In the genomic region with DNA sequence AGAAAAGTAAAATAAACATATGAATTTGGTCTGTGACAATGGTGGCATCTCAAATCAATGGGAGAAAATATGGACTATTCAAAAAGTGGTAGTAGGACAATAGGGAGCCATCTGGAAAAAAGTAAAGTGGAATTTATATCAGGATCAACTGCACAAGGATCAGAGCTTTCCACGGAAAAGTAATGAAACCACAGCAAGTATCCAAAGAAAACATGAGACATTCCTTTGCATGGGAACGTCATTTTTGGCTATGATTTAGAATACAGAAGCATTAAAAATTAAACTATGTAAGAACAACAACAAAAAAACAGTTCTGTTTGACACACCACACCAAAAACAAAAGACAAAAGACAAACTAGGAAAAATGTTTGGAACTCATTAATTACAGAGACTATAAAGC, we compare ENCODE assay signal across 20 cellular contexts. TPM values are rescaled to one million over a fixed set of nuclear protein-coding genes. Genes with fewer than 3 reads are reported as not detected.
A peak's percentile ranks its signal among the peaks of the same experiment; 100 is the strongest.
DNase-seq lines count a peak whose midpoint lies in the region; ATAC-seq and TF ChIP-seq lines count a peak whose summit lies in the region.
"Had no signal": no experiment of that assay in that cellular context is flagged by ENCODE, and none has a peak within 500 bp of the region (broad histone marks: within the 10 kb centered on the region; RNA-seq: fewer than 3 reads in every experiment).

No MANE protein-coding gene starts in this region.

- intact Hi-C loops in activated CD4-positive, alpha-beta T cell treated with anti-CD3 and anti-CD28 coated beads, Interleukin-2, amount 10 ng/mL, durations not matched to agents 24 days and 14 days (cut with micrococcal nuclease), result no loop called here
- intact Hi-C loops in gastrocnemius medialis (cut with DNase I; ENCODE audit: low total_unique reads), result no loop called here

- H3K36me3 Mint-ChIP-seq in activated naive CD4-positive, alpha-beta T cell treated with anti-CD3 and anti-CD28 coated beads, Interleukin-2, amount 10 ng/mL, durations not matched to agents 7 days and 5 days, result peaks cover 69% of the 10 kb centered on the region
- peaks cover 59% of the 10 kb centered on the region for H3K36me3 Mint-ChIP-seq in central memory CD8-positive, alpha-beta T cell (ENCODE audit: insufficient read depth)
- H3K36me3 Mint-ChIP-seq in naive thymus-derived CD8-positive, alpha-beta T cell, result peaks cover under 1 to 97% (median 23%) of the 10 kb centered on the region in 3 donors
- H3K36me3 Mint-ChIP-seq in progenitor cell of endocrine pancreas (ENCODE audit: insufficient read depth), result peaks cover 28% of the 10 kb centered on the region
- peaks cover 54% of the 10 kb centered on the region for H3K36me3 Mint-ChIP-seq in activated CD4-positive, alpha-beta T cell treated with anti-CD3 and anti-CD28 coated beads, Interleukin-2, amount 10 ng/mL, durations not matched to agents 24 days and 14 days (ENCODE audit: low read depth)

- peak overlapping the region; percentile 59 for H3K27ac Mint-ChIP-seq in activated naive CD4-positive, alpha-beta T cell treated with anti-CD3 and anti-CD28 coated beads, Interleukin-2, amount 10 ng/mL, durations not matched to agents 7 days and 5 days
- H3K27ac Mint-ChIP-seq in central memory CD8-positive, alpha-beta T cell (ENCODE audit: low read depth), result peak overlapping the region; percentile 52
- peak overlapping the region; percentile 29 to 77 (median 54) for H3K27ac Mint-ChIP-seq in naive thymus-derived CD8-positive, alpha-beta T cell
- no peak overlapping the region for H3K27ac Mint-ChIP-seq in progenitor cell of endocrine pancreas
- H3K27ac Mint-ChIP-seq in activated CD4-positive, alpha-beta T cell treated with anti-CD3 and anti-CD28 coated beads, Interleukin-2, amount 10 ng/mL, durations not matched to agents 24 days and 14 days, result no peak overlapping the region

- peaks cover 3 to 72% of the 10 kb centered on the region in 2 donors for H3K36me3 ChIP-seq in gastrocnemius medialis

- H3K27me3 Mint-ChIP-seq in activated naive CD4-positive, alpha-beta T cell treated with anti-CD3 and anti-CD28 coated beads, Interleukin-2, amount 10 ng/mL, durations not matched to agents 7 days and 5 days, result no peaks in the 10 kb centered on the region
- H3K27me3 Mint-ChIP-seq in central memory CD8-positive, alpha-beta T cell, result no peaks in the 10 kb centered on the region
- H3K27me3 Mint-ChIP-seq in naive thymus-derived CD8-positive, alpha-beta T cell, result no peaks in the 10 kb centered on the region
- H3K27me3 Mint-ChIP-seq in progenitor cell of endocrine pancreas, result no peaks in the 10 kb centered on the region
- no peaks in the 10 kb centered on the region for H3K27me3 Mint-ChIP-seq in activated CD4-positive, alpha-beta T cell treated with anti-CD3 and anti-CD28 coated beads, Interleukin-2, amount 10 ng/mL, durations not matched to agents 24 days and 14 days

- no peaks in the 10 kb centered on the region for H3K4me1 Mint-ChIP-seq in activated naive CD4-positive, alpha-beta T cell treated with anti-CD3 and anti-CD28 coated beads, Interleukin-2, amount 10 ng/mL, durations not matched to agents 7 days and 5 days
- peaks cover 51% of the 10 kb centered on the region for H3K4me1 Mint-ChIP-seq in central memory CD8-positive, alpha-beta T cell
- H3K4me1 Mint-ChIP-seq in naive thymus-derived CD8-positive, alpha-beta T cell, result peaks cover 24 to 72% (median 70%) of the 10 kb centered on the region in 4 donors
- H3K4me1 Mint-ChIP-seq in progenitor cell of endocrine pancreas (ENCODE audit: low read depth), result no peaks in the 10 kb centered on the region
- peaks cover under 1% of the 10 kb centered on the region for H3K4me1 Mint-ChIP-seq in activated CD4-positive, alpha-beta T cell treated with anti-CD3 and anti-CD28 coated beads, Interleukin-2, amount 10 ng/mL, durations not matched to agents 24 days and 14 days

- H3K4me1 ChIP-seq in gastrocnemius medialis, result no peaks in the 10 kb centered on the region
- H3K4me1 ChIP-seq: foreskin keratinocyte had no signal

- DNase-seq in activated naive CD4-positive, alpha-beta T cell treated with anti-CD3 and anti-CD28 coated beads, Interleukin-2, amount 10 ng/mL, durations not matched to agents 7 days and 5 days, result no peak
- no peak for DNase-seq in activated naive CD4-positive, alpha-beta T cell treated with anti-CD3 and anti-CD28 coated beads, Interleukin-2, amount 50 U/mL, for 16 hours
- DNase-seq in central memory CD8-positive, alpha-beta T cell (ENCODE audit: low spot score in 2 of 2), result no peak
- no peak for DNase-seq in naive thymus-derived CD8-positive, alpha-beta T cell
- no peak for DNase-seq in progenitor cell of endocrine pancreas (ENCODE audit: low spot score, unreplicated experiment)
- DNase-seq in activated CD4-positive, alpha-beta T cell treated with anti-CD3 and anti-CD28 coated beads, Interleukin-2, amount 10 ng/mL, durations not matched to agents 24 days and 14 days, result no peak
- no peak for DNase-seq in gastrocnemius medialis
- DNase-seq in DMS153 (lab: John Stamatoyannopoulos, UW), result no peak
- DNase-seq: activated effector memory CD4-positive, alpha-beta T cell treated with anti-CD3 and anti-CD28 coated beads, Interleukin-2, amount 50 U/mL, for 16 hours; DMS53; foreskin keratinocyte; H7; hippocampal formation; KBM-7; mucosa of descending colon; NCI-H1694 treated with DMSO at 0.1 percent for 48 hours; stimulated activated CD4-positive, alpha-beta T cell treated with anti-CD3 and anti-CD28 coated beads, Interleukin-4, amount 100 ng/mL, for 24 hours had no signal

- no peaks in the 10 kb centered on the region for H3K27me3 ChIP-seq in gastrocnemius medialis
- H3K27me3 ChIP-seq: foreskin keratinocyte had no signal

- H3K9me3 ChIP-seq in gastrocnemius medialis, result no peaks in the 10 kb centered on the region
- H3K9me3 ChIP-seq: mucosa of descending colon had no signal

- POLR2A ChIA-PET in naive thymus-derived CD8-positive, alpha-beta T cell (lab: Charles Lee), result interaction anchor here (0.6 kb wide), 2 partner anchors 9 to 653 kb away, joined by 3 to 5 read pairs; no protein-coding TSS in a partner anchor

- TF ChIP-seq POLR2A in gastrocnemius medialis (IDR thresholded peaks at IDR 0.05), result no peak

- no peak overlapping the region for H3K27ac ChIP-seq in gastrocnemius medialis
- H3K27ac ChIP-seq: C4-2B, foreskin keratinocyte had no signal

- H3K4me3 Mint-ChIP-seq in activated naive CD4-positive, alpha-beta T cell treated with anti-CD3 and anti-CD28 coated beads, Interleukin-2, amount 10 ng/mL, durations not matched to agents 7 days and 5 days, result no peak overlapping the region
- no peak overlapping the region for H3K4me3 Mint-ChIP-seq in central memory CD8-positive, alpha-beta T cell
- H3K4me3 Mint-ChIP-seq in naive thymus-derived CD8-positive, alpha-beta T cell, result peak overlapping the region in 1 of 10 donors; percentile 6
- no peak overlapping the region for H3K4me3 Mint-ChIP-seq in progenitor cell of endocrine pancreas (ENCODE audit: low read depth)
- no peak overlapping the region for H3K4me3 Mint-ChIP-seq in activated CD4-positive, alpha-beta T cell treated with anti-CD3 and anti-CD28 coated beads, Interleukin-2, amount 10 ng/mL, durations not matched to agents 24 days and 14 days

- TF ChIP-seq CTCF in progenitor cell of endocrine pancreas (IDR thresholded peaks at IDR 0.05; ENCODE audit: unreplicated experiment) (no peak), gastrocnemius medialis (IDR thresholded peaks at IDR 0.05 in 4 of 5, conservative IDR thresholded peaks at IDR 0.05 in 1 of 5) (no peak)

- no peak overlapping the region for H3K4me3 ChIP-seq in gastrocnemius medialis
- H3K4me3 ChIP-seq: mucosa of descending colon had no signal

- ATAC-seq in central memory CD8-positive, alpha-beta T cell (replicated peaks; ENCODE audit: extremely low read depth, poor library complexity, severe bottlenecking), result no peak
- no peak for ATAC-seq in naive thymus-derived CD8-positive, alpha-beta T cell
- ATAC-seq in gastrocnemius medialis, result no peak
- ATAC-seq: activated CD4-positive, CD25-positive, alpha-beta regulatory T cell treated with anti-CD3 and anti-CD28 coated beads, Interleukin-2, amount 50 U/mL, for 24 hours; foreskin keratinocyte; mucosa of descending colon had no signal

- CTCF ChIA-PET in activated naive CD4-positive, alpha-beta T cell treated with anti-CD3 and anti-CD28 coated beads, Interleukin-2, amount 10 ng/mL, durations not matched to agents 7 days and 5 days (lab: Charles Lee), result interaction anchor here (1.2 kb wide), 1 partner anchor 9 kb away, joined by 3 read pairs; no protein-coding TSS in a partner anchor

- no peaks in the 10 kb centered on the region for H3K9me3 Mint-ChIP-seq in activated naive CD4-positive, alpha-beta T cell treated with anti-CD3 and anti-CD28 coated beads, Interleukin-2, amount 10 ng/mL, durations not matched to agents 7 days and 5 days
- no peaks in the 10 kb centered on the region for H3K9me3 Mint-ChIP-seq in central memory CD8-positive, alpha-beta T cell
- no peaks in the 10 kb centered on the region for H3K9me3 Mint-ChIP-seq in naive thymus-derived CD8-positive, alpha-beta T cell
- H3K9me3 Mint-ChIP-seq in progenitor cell of endocrine pancreas (ENCODE audit: low read depth), result no peaks in the 10 kb centered on the region
- H3K9me3 Mint-ChIP-seq in activated CD4-positive, alpha-beta T cell treated with anti-CD3 and anti-CD28 coated beads, Interleukin-2, amount 10 ng/mL, durations not matched to agents 24 days and 14 days, result no peaks in the 10 kb centered on the region

- in situ Hi-C loops in gastrocnemius medialis (cut with MboI; ENCODE audit: low sequenced_read_pairs in 4 of 4), result no loop called here

RNA-seq across cellular contexts. Expression of a gene that starts 18.7 kb away (rescaled TPM):
- total RNA-seq in naive thymus-derived CD8-positive, alpha-beta T cell, result 100 to 1,000 TPM; 158 to 164 TPM
- polyA plus RNA-seq in naive thymus-derived CD8-positive, alpha-beta T cell, result 100 to 1,000 TPM; 149 to 194 (median 172) TPM
- total RNA-seq in progenitor cell of endocrine pancreas, result 40.1 and 50.9 TPM in 2 replicates
- total RNA-seq in activated CD4-positive, alpha-beta T cell treated with anti-CD3 and anti-CD28 coated beads, Interleukin-2, amount 10 ng/mL, durations not matched to agents 24 days and 14 days, result 37.0 and 40.0 TPM in 2 replicates
- total RNA-seq in gastrocnemius medialis, result 100 to 1,000 TPM in 1 of 4 donors, 10 to 100 TPM in 3; 49.2 to 101 (median 84.9) TPM

RNA-seq across cellular contexts. Expression of a gene that starts 34.1 kb away (rescaled TPM):
- 10 to 100 TPM; 44.5 to 44.8 TPM for total RNA-seq in naive thymus-derived CD8-positive, alpha-beta T cell
- 10 to 100 TPM; 18.0 to 26.4 (median 24.0) TPM for polyA plus RNA-seq in naive thymus-derived CD8-positive, alpha-beta T cell
- total RNA-seq in progenitor cell of endocrine pancreas (26.5 and 31.4 TPM in 2 replicates), gastrocnemius medialis (1 to 10 TPM; 2.7 to 9.6 (median 7.3) TPM)
- 55.7 and 62.4 TPM in 2 replicates for total RNA-seq in activated CD4-positive, alpha-beta T cell treated with anti-CD3 and anti-CD28 coated beads, Interleukin-2, amount 10 ng/mL, durations not matched to agents 24 days and 14 days

RNA-seq across cellular contexts. Expression of a gene that starts 50.7 kb away (rescaled TPM):
- total RNA-seq in naive thymus-derived CD8-positive, alpha-beta T cell, result not detected
- 1 to 10 TPM in 1 of 3 donors, not detected in 2; 1.7 TPM for polyA plus RNA-seq in naive thymus-derived CD8-positive, alpha-beta T cell
- total RNA-seq in progenitor cell of endocrine pancreas, result 0.11 TPM in 1 of 2 replicates, not detected in the other
- not detected in 2 replicates for total RNA-seq in activated CD4-positive, alpha-beta T cell treated with anti-CD3 and anti-CD28 coated beads, Interleukin-2, amount 10 ng/mL, durations not matched to agents 24 days and 14 days
- not detected for total RNA-seq in gastrocnemius medialis
- total RNA-seq: foreskin keratinocyte, H7, renal cortical epithelial cell had no signal
- polyA plus RNA-seq: foreskin keratinocyte had no signal

Comparison
In these comparisons a context has a peak if more than half of its experiments do, and no peak if none do; other contexts are left out.
1. H3K27ac Mint-ChIP-seq: peak in activated naive CD4-positive, alpha-beta T cell treated with anti-CD3 and anti-CD28 coated beads, Interleukin-2, amount 10 ng/mL, durations not matched to agents 7 days and 5 days (single experiment), central memory CD8-positive, alpha-beta T cell (single experiment) and naive thymus-derived CD8-positive, alpha-beta T cell (10 of 10); none in progenitor cell of endocrine pancreas (single experiment) and activated CD4-positive, alpha-beta T cell treated with anti-CD3 and anti-CD28 coated beads, Interleukin-2, amount 10 ng/mL, durations not matched to agents 24 days and 14 days (single experiment).